ENCODE assay signal across 8 cellular contexts in the genomic region with DNA sequence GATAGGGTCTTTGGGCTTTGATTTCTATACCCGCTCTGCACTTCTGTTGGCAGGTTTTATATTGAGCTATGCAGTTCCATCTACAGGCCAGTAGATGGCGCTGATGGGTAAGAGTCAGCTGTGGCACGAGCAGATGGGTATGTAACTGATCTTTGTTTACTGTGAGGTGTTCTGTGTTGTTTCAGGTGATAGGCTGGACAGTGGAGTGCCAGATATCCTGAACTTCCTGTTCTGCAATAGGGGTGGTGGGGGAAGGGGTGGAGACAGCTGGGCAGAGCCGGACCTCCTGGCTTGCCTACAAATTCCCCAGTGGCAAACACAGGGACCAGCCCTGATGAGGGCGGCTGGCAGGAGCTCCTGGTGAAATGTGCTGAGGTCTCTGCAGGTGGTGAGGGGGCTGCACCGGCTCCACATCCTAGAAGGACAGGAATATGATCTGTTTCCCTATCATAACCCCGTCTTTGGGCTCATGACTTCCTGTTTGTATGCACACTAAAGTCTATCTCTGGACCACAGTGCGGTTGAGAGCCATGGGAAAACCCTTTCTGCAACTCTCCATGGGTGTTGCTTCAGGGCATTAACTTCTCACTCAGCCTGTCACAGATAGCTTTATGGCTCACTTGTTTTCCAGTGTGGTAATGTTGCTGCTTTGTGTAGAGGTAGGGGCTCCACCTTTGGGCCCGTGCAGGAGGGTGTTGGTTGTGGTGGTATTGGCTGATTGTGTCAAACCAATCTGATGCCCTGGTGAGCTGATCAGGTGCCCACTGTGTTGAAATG. TPM values are rescaled to one million over a fixed set of nuclear protein-coding genes. Genes with fewer than 3 reads are reported as not detected.
DNase-seq lines count a peak whose midpoint lies in the region; ATAC-seq and TF ChIP-seq lines count a peak whose summit lies in the region.

No MANE protein-coding gene starts in this region.

- H3K9me3 ChIP-seq in CD8-positive, alpha-beta memory T cell (ENCODE audit: low read length) = no peaks in the 10 kb centered on the region
- H3K9me3 ChIP-seq in naive thymus-derived CD4-positive, alpha-beta T cell (ENCODE audit: control insufficient read depth in 2 of 3, low read length in 3 of 3) = no peaks in the 10 kb centered on the region
- H3K9me3 ChIP-seq in transverse colon = no peaks in the 10 kb centered on the region

- peaks cover 0 to 9% (median 7%) of the 10 kb centered on the region in 5 donors for H3K9me3 Mint-ChIP-seq in CD8-positive, alpha-beta memory T cell
- H3K9me3 Mint-ChIP-seq in activated CD4-positive, alpha-beta memory T cell treated with anti-CD3 and anti-CD28 coated beads, Interleukin-2, amount 10 ng/mL, durations not matched to agents 7 days and 5 days = no peaks in the 10 kb centered on the region
- H3K9me3 Mint-ChIP-seq in naive thymus-derived CD4-positive, alpha-beta T cell = peaks cover 0 to 20% (median 2%) of the 10 kb centered on the region in 11 donors

- H3K36me3 Mint-ChIP-seq in CD8-positive, alpha-beta memory T cell = peaks cover 0 to 6% (median 0%) of the 10 kb centered on the region in 3 donors
- no peaks in the 10 kb centered on the region for H3K36me3 Mint-ChIP-seq in activated CD4-positive, alpha-beta memory T cell treated with anti-CD3 and anti-CD28 coated beads, Interleukin-2, amount 10 ng/mL, durations not matched to agents 7 days and 5 days (ENCODE audit: low read depth)
- H3K36me3 Mint-ChIP-seq in naive thymus-derived CD4-positive, alpha-beta T cell = peaks cover 0 to 6% (median 0%) of the 10 kb centered on the region in 5 donors

- intact Hi-C loops in naive thymus-derived CD4-positive, alpha-beta T cell (cut with micrococcal nuclease) = loop anchor here (1.0 to 10.0 kb wide), 9 partner anchors 34 to 1317 kb away; a partner anchor contains a TSS
- intact Hi-C loops in transverse colon (cut with DNase I; ENCODE audit: low total_unique reads) = loop anchor here (10.0 kb wide), 1 partner anchor 244 kb away; no protein-coding TSS in a partner anchor

- POLR2A ChIA-PET in CD8-positive, alpha-beta memory T cell (lab: Charles Lee) = interaction anchor here (0.7 to 1.2 kb wide), 2 partner anchors 259 to 1009 kb away, joined by 3 to 5 read pairs; no protein-coding TSS in a partner anchor
- POLR2A ChIA-PET in activated CD4-positive, alpha-beta memory T cell treated with anti-CD3 and anti-CD28 coated beads, Interleukin-2, amount 10 ng/mL, durations not matched to agents 7 days and 5 days (lab: Charles Lee) = interaction anchor here (0.7 to 4.3 kb wide), 8 partner anchors 7 to 259 kb away, joined by 3 to 28 read pairs (median 6); a partner anchor contains a TSS
- POLR2A ChIA-PET in naive thymus-derived CD4-positive, alpha-beta T cell (lab: Charles Lee) = interaction anchor here (1.5 to 2.1 kb wide), 2 partner anchors 14 to 259 kb away, joined by 4 to 6 read pairs; a partner anchor contains a TSS

- no peak for TF ChIP-seq EP300 in transverse colon (IDR thresholded peaks at IDR 0.05; ENCODE audit: low read depth)

- H3K4me1 Mint-ChIP-seq in CD8-positive, alpha-beta memory T cell = peaks cover 4 to 6% (median 4%) of the 10 kb centered on the region in 3 donors
- H3K4me1 Mint-ChIP-seq in activated CD4-positive, alpha-beta memory T cell treated with anti-CD3 and anti-CD28 coated beads, Interleukin-2, amount 10 ng/mL, durations not matched to agents 7 days and 5 days = peaks cover 11% of the 10 kb centered on the region
- H3K4me1 Mint-ChIP-seq in naive thymus-derived CD4-positive, alpha-beta T cell = peaks cover 0 to 15% (median 6%) of the 10 kb centered on the region in 7 donors

- ATAC-seq in GM19351 (IDR thresholded peaks at IDR 0.05; ENCODE audit: unreplicated experiment) (peak; percentile 88), HG03460 (IDR thresholded peaks at IDR 0.05; ENCODE audit: unreplicated experiment) (peak; percentile 74)
- ATAC-seq in naive thymus-derived CD4-positive, alpha-beta T cell = peak; percentile 99

- H3K4me3 ChIP-seq in CD8-positive, alpha-beta memory T cell (ENCODE audit: low read length) = no peak overlapping the region
- H3K4me3 ChIP-seq in naive thymus-derived CD4-positive, alpha-beta T cell (ENCODE audit: low read length) = no peak overlapping the region
- no peak overlapping the region for H3K4me3 ChIP-seq in transverse colon

- TF ChIP-seq CTCF in transverse colon (IDR thresholded peaks at IDR 0.05) = peak; percentile 91 to 96 (median 93)

- no peak for TF ChIP-seq POLR2A in erythroblast (IDR thresholded peaks at IDR 0.05; ENCODE audit: low read length)
- no peak for TF ChIP-seq POLR2A in transverse colon (IDR thresholded peaks at IDR 0.05)

- peak in 4 of 5 donors; percentile 28 to 64 (median 54) for DNase-seq in CD8-positive, alpha-beta memory T cell
- DNase-seq in NCI-H748 treated with DMSO at 0.1 percent for 48 hours (lab: John Stamatoyannopoulos, UW) (peak; percentile 71), erythroblast (lab: John Stamatoyannopoulos, UW) (peak; percentile 67 to 82), transverse colon (peak; percentile 33)
- peak; percentile 60 for DNase-seq in activated CD4-positive, alpha-beta memory T cell treated with anti-CD3 and anti-CD28 coated beads, Interleukin-2, amount 10 ng/mL, durations not matched to agents 7 days and 5 days
- DNase-seq in naive thymus-derived CD4-positive, alpha-beta T cell = peak in 8 of 9 donors; percentile 33 to 72 (median 54)

- no peaks in the 10 kb centered on the region for H3K36me3 ChIP-seq in CD8-positive, alpha-beta memory T cell (ENCODE audit: insufficient read depth, low read length)
- no peaks in the 10 kb centered on the region for H3K36me3 ChIP-seq in naive thymus-derived CD4-positive, alpha-beta T cell (ENCODE audit: control insufficient read depth in 2 of 3, insufficient read depth in 3 of 3, low read length in 3 of 3)
- H3K36me3 ChIP-seq in transverse colon = no peaks in the 10 kb centered on the region

- no peaks in the 10 kb centered on the region for H3K4me1 ChIP-seq in CD8-positive, alpha-beta memory T cell (ENCODE audit: insufficient read depth, low read length)
- H3K4me1 ChIP-seq in naive thymus-derived CD4-positive, alpha-beta T cell (ENCODE audit: control insufficient read depth in 2 of 2, insufficient read depth in 2 of 2, low read length in 2 of 2) = no peaks in the 10 kb centered on the region
- H3K4me1 ChIP-seq in transverse colon = peaks cover 0 to 10% (median 2%) of the 10 kb centered on the region in 4 donors

- no peak overlapping the region for H3K4me3 Mint-ChIP-seq in CD8-positive, alpha-beta memory T cell
- H3K4me3 Mint-ChIP-seq in activated CD4-positive, alpha-beta memory T cell treated with anti-CD3 and anti-CD28 coated beads, Interleukin-2, amount 10 ng/mL, durations not matched to agents 7 days and 5 days = no peak overlapping the region
- peak overlapping the region in 1 of 10 donors; percentile 11 for H3K4me3 Mint-ChIP-seq in naive thymus-derived CD4-positive, alpha-beta T cell

- in situ Hi-C loops in transverse colon (cut with MboI; ENCODE audit: low pct_ligation_motif_present in 1 of 4, low pct_unique_long_range_greater_than_20kb in 1 of 4, low sequenced_read_pairs in 3 of 4) = loop anchor here in 1 of 4 donors (25.0 kb wide), 1 partner anchor 247 kb away; no protein-coding TSS in a partner anchor

- 0 to 21% methylated on average over 1 to 9 of the region's 9 CpGs for WGBS in transverse colon (ENCODE audit: low coverage in 1 of 2), 2 donors

- CTCF ChIA-PET in CD8-positive, alpha-beta memory T cell (lab: Charles Lee) = interaction anchor here (0.7 to 5.5 kb wide), 32 partner anchors 10 to 1316 kb away, joined by 3 to 82 read pairs (median 4); a partner anchor contains a TSS
- CTCF ChIA-PET in activated CD4-positive, alpha-beta memory T cell treated with anti-CD3 and anti-CD28 coated beads, Interleukin-2, amount 10 ng/mL, durations not matched to agents 7 days and 5 days (lab: Charles Lee) = interaction anchor here (0.6 to 4.4 kb wide), 57 partner anchors 8 to 1316 kb away, joined by 3 to 139 read pairs (median 4); a partner anchor contains a TSS
- CTCF ChIA-PET in naive thymus-derived CD4-positive, alpha-beta T cell (lab: Charles Lee) = interaction anchor here (0.5 to 4.5 kb wide), 25 partner anchors 11 to 1319 kb away, joined by 3 to 79 read pairs (median 6); a partner anchor contains a TSS

- H3K27ac ChIP-seq in CD8-positive, alpha-beta memory T cell (ENCODE audit: low read depth, low read length) = no peak overlapping the region
- no peak overlapping the region for H3K27ac ChIP-seq in naive thymus-derived CD4-positive, alpha-beta T cell (ENCODE audit: low read depth, low read length)
- H3K27ac ChIP-seq in transverse colon = no peak overlapping the region

- peak overlapping the region in 2 of 8 donors; percentile 12 to 56 for H3K27ac Mint-ChIP-seq in CD8-positive, alpha-beta memory T cell
- no peak overlapping the region for H3K27ac Mint-ChIP-seq in activated CD4-positive, alpha-beta memory T cell treated with anti-CD3 and anti-CD28 coated beads, Interleukin-2, amount 10 ng/mL, durations not matched to agents 7 days and 5 days
- H3K27ac Mint-ChIP-seq in naive thymus-derived CD4-positive, alpha-beta T cell = peak overlapping the region in 5 of 9 donors; percentile 5 to 21 (median 16)

- H3K27me3 Mint-ChIP-seq in CD8-positive, alpha-beta memory T cell = peaks cover 16 to 37% of the 10 kb centered on the region in 2 donors
- peaks cover 41% of the 10 kb centered on the region for H3K27me3 Mint-ChIP-seq in activated CD4-positive, alpha-beta memory T cell treated with anti-CD3 and anti-CD28 coated beads, Interleukin-2, amount 10 ng/mL, durations not matched to agents 7 days and 5 days
- peaks cover 18 to 53% (median 33%) of the 10 kb centered on the region in 5 donors for H3K27me3 Mint-ChIP-seq in naive thymus-derived CD4-positive, alpha-beta T cell

- H3K27me3 ChIP-seq in CD8-positive, alpha-beta memory T cell (ENCODE audit: insufficient read depth, low read length, poor library complexity, severe bottlenecking) = no peaks in the 10 kb centered on the region
- no peaks in the 10 kb centered on the region for H3K27me3 ChIP-seq in naive thymus-derived CD4-positive, alpha-beta T cell (ENCODE audit: control insufficient read depth in 2 of 2, insufficient read depth in 2 of 2, low read length in 2 of 2)
- peaks cover 29% of the 10 kb centered on the region for H3K27me3 ChIP-seq in transverse colon

RNA-seq across cellular contexts. Expression of a gene that starts 13.4 kb away (rescaled TPM):
- 10 to 100 TPM; 56.7 to 60.9 TPM for total RNA-seq in CD8-positive, alpha-beta memory T cell
- polyA plus RNA-seq in CD8-positive, alpha-beta memory T cell = 2.2 TPM
- 10 to 100 TPM; 33.2 to 35.3 TPM for total RNA-seq in activated CD4-positive, alpha-beta memory T cell treated with anti-CD3 and anti-CD28 coated beads, Interleukin-2, amount 10 ng/mL, durations not matched to agents 7 days and 5 days
- total RNA-seq in naive thymus-derived CD4-positive, alpha-beta T cell = 10 to 100 TPM; 16.2 to 39.5 (median 27.6) TPM
- 1 to 10 TPM; 2.4 to 6.7 TPM for polyA plus RNA-seq in naive thymus-derived CD4-positive, alpha-beta T cell
- 10 to 100 TPM in 1 of 4 donors, 1 to 10 TPM in 3; 5.2 to 12.2 (median 7.6) TPM for total RNA-seq in transverse colon
